ENCODE assay signal across 1 cellular context in the genomic region with DNA sequence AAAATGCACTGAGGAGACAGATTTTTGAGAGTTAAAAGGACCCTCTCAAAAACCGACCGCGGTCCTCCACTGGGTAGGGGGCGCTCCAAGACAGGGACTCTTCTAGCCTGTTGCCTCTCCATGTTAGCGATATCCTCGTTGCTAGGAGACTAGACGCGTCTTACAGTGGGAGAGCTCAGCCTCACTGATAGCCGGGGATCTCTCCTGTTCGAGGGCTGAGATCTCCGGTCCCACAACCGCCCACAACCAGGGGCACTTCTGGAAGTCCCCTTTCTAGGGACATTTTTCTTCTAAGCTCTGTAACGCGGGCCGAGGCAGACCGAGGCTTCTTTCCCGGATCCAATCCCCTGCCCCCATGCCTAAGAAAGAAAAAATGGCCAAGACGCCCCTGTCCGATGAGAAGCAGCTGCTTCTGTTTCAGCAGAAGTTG.
TF ChIP-seq lines count a peak whose summit lies in the region.

No MANE protein-coding gene starts in this region.

TF ChIP-seq in PFSK-1, 5 proteins besides CTCF, POLR2A, EP300 and RAD21:
- TF ChIP-seq, protein P1, sequence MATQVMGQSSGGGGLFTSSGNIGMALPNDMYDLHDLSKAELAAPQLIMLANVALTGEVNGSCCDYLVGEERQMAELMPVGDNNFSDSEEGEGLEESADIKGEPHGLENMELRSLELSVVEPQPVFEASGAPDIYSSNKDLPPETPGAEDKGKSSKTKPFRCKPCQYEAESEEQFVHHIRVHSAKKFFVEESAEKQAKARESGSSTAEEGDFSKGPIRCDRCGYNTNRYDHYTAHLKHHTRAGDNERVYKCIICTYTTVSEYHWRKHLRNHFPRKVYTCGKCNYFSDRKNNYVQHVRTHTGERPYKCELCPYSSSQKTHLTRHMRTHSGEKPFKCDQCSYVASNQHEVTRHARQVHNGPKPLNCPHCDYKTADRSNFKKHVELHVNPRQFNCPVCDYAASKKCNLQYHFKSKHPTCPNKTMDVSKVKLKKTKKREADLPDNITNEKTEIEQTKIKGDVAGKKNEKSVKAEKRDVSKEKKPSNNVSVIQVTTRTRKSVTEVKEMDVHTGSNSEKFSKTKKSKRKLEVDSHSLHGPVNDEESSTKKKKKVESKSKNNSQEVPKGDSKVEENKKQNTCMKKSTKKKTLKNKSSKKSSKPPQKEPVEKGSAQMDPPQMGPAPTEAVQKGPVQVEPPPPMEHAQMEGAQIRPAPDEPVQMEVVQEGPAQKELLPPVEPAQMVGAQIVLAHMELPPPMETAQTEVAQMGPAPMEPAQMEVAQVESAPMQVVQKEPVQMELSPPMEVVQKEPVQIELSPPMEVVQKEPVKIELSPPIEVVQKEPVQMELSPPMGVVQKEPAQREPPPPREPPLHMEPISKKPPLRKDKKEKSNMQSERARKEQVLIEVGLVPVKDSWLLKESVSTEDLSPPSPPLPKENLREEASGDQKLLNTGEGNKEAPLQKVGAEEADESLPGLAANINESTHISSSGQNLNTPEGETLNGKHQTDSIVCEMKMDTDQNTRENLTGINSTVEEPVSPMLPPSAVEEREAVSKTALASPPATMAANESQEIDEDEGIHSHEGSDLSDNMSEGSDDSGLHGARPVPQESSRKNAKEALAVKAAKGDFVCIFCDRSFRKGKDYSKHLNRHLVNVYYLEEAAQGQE (IDR thresholded peaks at IDR 0.05; ENCODE audit: insufficient read depth in 1 of 2, low read depth in 2 of 2, low read length in 2 of 2): no peak
- peak; percentile 95 for TF ChIP-seq SIN3A (IDR thresholded peaks at IDR 0.05; ENCODE audit: borderline replicate concordance, insufficient read depth, low read length)
